Comparison of ENCODE assay signal across 8 cellular contexts in the genomic region with DNA sequence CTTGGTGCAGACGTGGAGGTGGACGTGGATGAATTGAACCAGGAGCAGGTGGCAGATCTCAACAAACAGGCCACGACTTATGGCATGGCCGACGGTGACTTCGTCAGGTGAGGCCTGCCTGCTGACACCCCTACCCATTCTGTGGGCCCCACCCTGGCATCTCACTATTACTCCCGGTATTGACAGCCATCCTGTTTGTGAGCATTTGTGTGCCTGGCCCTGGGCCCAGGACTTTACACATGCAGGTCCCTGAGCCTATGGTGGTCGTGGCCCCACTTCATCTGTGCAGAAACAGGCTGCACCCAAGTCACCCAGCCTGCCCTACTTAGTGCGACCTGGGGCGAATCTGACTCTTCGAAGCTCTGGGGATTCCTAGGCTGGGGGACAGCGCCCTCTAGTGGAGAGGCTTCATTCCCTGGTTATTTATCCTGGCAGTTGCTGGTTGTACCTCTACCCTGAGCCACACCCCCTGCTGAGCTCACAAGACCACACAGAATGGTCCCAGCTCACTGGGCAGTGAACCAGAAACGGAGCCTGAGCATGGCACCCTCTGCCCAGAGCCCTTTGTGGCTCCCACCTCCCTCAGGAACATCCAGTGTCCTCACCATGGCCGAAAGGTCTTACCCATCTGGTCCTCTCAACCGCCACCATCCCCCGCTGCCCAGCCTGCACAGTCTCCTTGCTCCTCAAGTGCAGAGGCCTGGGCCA. TPM values are rescaled to one million over a fixed set of nuclear protein-coding genes. Genes with fewer than 3 reads are reported as not detected.
DNase-seq lines count a peak whose midpoint lies in the region; ATAC-seq, FAIRE-seq and TF ChIP-seq lines count a peak whose summit lies in the region.

No MANE protein-coding gene starts in this region.

- peak; percentile 72 for FAIRE-seq in H1 (lab: Jason Lieb, UNC)

- H2BK120ac ChIP-seq in H1 (replicated peaks; ENCODE audit: low read depth, low read length): no peak overlapping the region

- POLR2A ChIA-PET in H1 (lab: Charles Lee; ENCODE audit: partially characterized antibody): interaction anchor here (0.7 to 2.9 kb wide), 9 partner anchors 9 to 39 kb away, joined by 3 to 13 read pairs (median 3); a partner anchor contains a TSS

- 0 out of 2 replicates have a peak overlapping the region, but pooled peaks have one; percentile 9 for H3K27ac ChIP-seq in H1 (ENCODE audit: low read depth, low read length)

- H3K79me2 ChIP-seq in H1 (ENCODE audit: control insufficient read depth in 1 of 2, insufficient read depth in 2 of 2, low read length in 2 of 2): no peaks in the 10 kb centered on the region

- peak overlapping the region; percentile 30 for H3K27ac Mint-ChIP-seq in Calu3 (ENCODE audit: unreplicated experiment)
- H3K27ac Mint-ChIP-seq in activated CD8-positive, alpha-beta memory T cell treated with anti-CD3 and anti-CD28 coated beads, Interleukin-2, amount 10 ng/mL, durations not matched to agents 7 days and 5 days: peak overlapping the region; percentile 25

- H3K36me3 Mint-ChIP-seq in Calu3 (ENCODE audit: insufficient read depth, unreplicated experiment): peaks cover 69% of the 10 kb centered on the region
- H3K36me3 Mint-ChIP-seq in activated CD8-positive, alpha-beta memory T cell treated with anti-CD3 and anti-CD28 coated beads, Interleukin-2, amount 10 ng/mL, durations not matched to agents 7 days and 5 days: peaks cover 31% of the 10 kb centered on the region

- H4K5ac ChIP-seq in H1 (ENCODE audit: insufficient read length, low read depth, low read length): no peak overlapping the region

- no peak overlapping the region for H2BK5ac ChIP-seq in H1 (ENCODE audit: low read depth, low read length)

- no peak overlapping the region for H4K91ac ChIP-seq in H1 (replicated peaks; ENCODE audit: insufficient read length, low read length)

- no peak overlapping the region for H3K4me2 ChIP-seq in H1 (ENCODE audit: insufficient read depth in 1 of 2, low read depth in 2 of 2, low read length in 2 of 2)

- TF ChIP-seq CTCF in Calu3 (IDR thresholded peaks at IDR 0.05; ENCODE audit: unreplicated experiment) (peak; percentile 97), H1 (IDR thresholded peaks at IDR 0.05; ENCODE audit: control extremely low read depth in 1 of 3, insufficient read depth in 1 of 3, low read depth in 1 of 3, low read length in 3 of 3) (peak; percentile 84 to 95 (median 94))

- no peaks in the 10 kb centered on the region for H3K27me3 Mint-ChIP-seq in Calu3 (ENCODE audit: unreplicated experiment)
- no peaks in the 10 kb centered on the region for H3K27me3 Mint-ChIP-seq in activated CD8-positive, alpha-beta memory T cell treated with anti-CD3 and anti-CD28 coated beads, Interleukin-2, amount 10 ng/mL, durations not matched to agents 7 days and 5 days

- no peak overlapping the region for H3K23ac ChIP-seq in H1 (ENCODE audit: insufficient read length)

- CTCF ChIA-PET in Calu3 (lab: Charles Lee): interaction anchor here (0.6 to 1.4 kb wide), 16 partner anchors 9 to 279 kb away, joined by 3 to 12 read pairs (median 3); a partner anchor contains a TSS
- CTCF ChIA-PET in activated CD8-positive, alpha-beta memory T cell treated with anti-CD3 and anti-CD28 coated beads, Interleukin-2, amount 10 ng/mL, durations not matched to agents 7 days and 5 days (lab: Charles Lee): interaction anchor here (0.6 to 4.3 kb wide), 47 partner anchors 9 to 329 kb away, joined by 3 to 25 read pairs (median 4); a partner anchor contains a TSS
- CTCF ChIA-PET in H1 (lab: Charles Lee; ENCODE audit: partially characterized antibody): interaction anchor here (0.6 to 4.3 kb wide), 42 partner anchors 9 to 1171 kb away, joined by 3 to 85 read pairs (median 4); a partner anchor contains a TSS

- H4K20me1 ChIP-seq in H1 (replicated peaks in 1 of 2; ENCODE audit: control insufficient read depth in 1 of 2, insufficient read depth in 2 of 2, low read length in 2 of 2): peaks cover 10 to 15% of the 10 kb centered on the region in 2 experiments

- no peak overlapping the region; a peak in 1 of 7 replicates for H3K9ac ChIP-seq in H1 (replicated peaks in 1 of 4; ENCODE audit: extremely low read depth in 1 of 4, low read depth in 3 of 4, low read length in 3 of 4)

- no peak overlapping the region for H3K4ac ChIP-seq in H1 (replicated peaks; ENCODE audit: insufficient read length, low read depth, low read length)

- no peaks in the 10 kb centered on the region for H3K9me3 Mint-ChIP-seq in Calu3 (ENCODE audit: low read depth, unreplicated experiment)
- no peaks in the 10 kb centered on the region for H3K9me3 Mint-ChIP-seq in activated CD8-positive, alpha-beta memory T cell treated with anti-CD3 and anti-CD28 coated beads, Interleukin-2, amount 10 ng/mL, durations not matched to agents 7 days and 5 days (ENCODE audit: low read depth)

- no peak overlapping the region for H2AFZ ChIP-seq in H1 (ENCODE audit: low read length)

- H2BK15ac ChIP-seq in H1 (ENCODE audit: low read length): no peak overlapping the region

- no peak overlapping the region for H3K14ac ChIP-seq in H1 (ENCODE audit: insufficient read length)

- peak; percentile 86 to 92 for TF ChIP-seq RAD21 in H1 (IDR thresholded peaks at IDR 0.05 in 1 of 2, conservative IDR thresholded peaks at IDR 0.05 in 1 of 2; ENCODE audit: low read depth in 2 of 2, low read length in 2 of 2)

- H3K23me2 ChIP-seq in H1 (ENCODE audit: low read depth, low read length): peaks cover 2% of the 10 kb centered on the region; the same call in 1 of the 2 replicates

- no peaks in the 10 kb centered on the region for H3K27me3 ChIP-seq in H1 (replicated peaks in 1 of 4; ENCODE audit: control insufficient read depth in 3 of 4, extremely low read depth in 1 of 4, insufficient read depth in 3 of 4, low read length in 3 of 4)

- 76% methylated on average over 16 of the region's 16 CpGs; no CpG with 5 or more reads in 1 of the 2 experiments for WGBS in H1 (ENCODE audit: extremely low coverage in 1 of 2, insufficient coverage in 1 of 2, insufficient read length in 1 of 2, insufficient replicate concordance in 2 of 2, low coverage in 1 of 2, low lambda C conversion rate in 2 of 2, missing lambda C conversion rate in 1 of 2), 2 experiments

- no peak overlapping the region for H3K4me3 ChIP-seq in H1 (ENCODE audit: extremely low read depth in 1 of 4, insufficient read depth in 2 of 4, low read depth in 3 of 4, low read length in 4 of 4)

- H2BK12ac ChIP-seq in H1 (ENCODE audit: low read depth, low read length): no peak overlapping the region

- no peak overlapping the region for H3K56ac ChIP-seq in H1 (replicated peaks; ENCODE audit: insufficient read length, low read depth, low read length)

- H3K4me3 Mint-ChIP-seq in Calu3 (ENCODE audit: low read depth, unreplicated experiment): no peak overlapping the region
- no peak overlapping the region for H3K4me3 Mint-ChIP-seq in activated CD8-positive, alpha-beta memory T cell treated with anti-CD3 and anti-CD28 coated beads, Interleukin-2, amount 10 ng/mL, durations not matched to agents 7 days and 5 days

- H2AK5ac ChIP-seq in H1 (ENCODE audit: low read depth, low read length): no peak overlapping the region

- peaks cover 4% of the 10 kb centered on the region; the same call in 1 of the 2 replicates for H3K79me1 ChIP-seq in H1 (ENCODE audit: low read depth, low read length)

- peaks cover 12 to 70% (median 50%) of the 10 kb centered on the region in 4 experiments; a peak in 7 of 8 replicates for H3K36me3 ChIP-seq in H1 (ENCODE audit: control insufficient read depth in 2 of 4, insufficient read depth in 4 of 4, low read length in 3 of 4)

- peak overlapping the region; percentile 66; the same call in 1 of the 2 replicates for H4K8ac ChIP-seq in H1 (ENCODE audit: extremely low read depth, insufficient read depth, low read length)

- H3K18ac ChIP-seq in H1 (ENCODE audit: extremely low read depth, low read length): peak overlapping the region; percentile 32; the same call in 1 of the 2 replicates

- intact Hi-C loops in Calu3 (cut with micrococcal nuclease; ENCODE audit: unreplicated experiment): no loop called here

- peak; percentile 53 for ATAC-seq in HG03139 (IDR thresholded peaks at IDR 0.05; ENCODE audit: unreplicated experiment)
- ATAC-seq in activated CD8-positive, alpha-beta memory T cell treated with anti-CD3 and anti-CD28 coated beads, Interleukin-2, amount 10 ng/mL, durations not matched to agents 7 days and 5 days: peak; percentile 91
- ATAC-seq in HG02981 (IDR thresholded peaks at IDR 0.05; ENCODE audit: unreplicated experiment): no peak

- no peaks in the 10 kb centered on the region; a peak in 1 of 4 replicates for H3K9me3 ChIP-seq in H1 (ENCODE audit: insufficient read depth in 2 of 2, low read depth in 1 of 2, low read length in 1 of 2)

- no peak for TF ChIP-seq EP300 in H1 (IDR thresholded peaks at IDR 0.05; ENCODE audit: borderline replicate concordance in 1 of 2, low read depth in 2 of 2, low read length in 2 of 2)

- BruUV-seq in Calu3 (replicated peaks; lab: Mats Ljungman, UMichigan): no TSS peak

- no peaks in the 10 kb centered on the region for H3K4me1 Mint-ChIP-seq in Calu3 (ENCODE audit: low read depth, unreplicated experiment)
- no peaks in the 10 kb centered on the region for H3K4me1 Mint-ChIP-seq in activated CD8-positive, alpha-beta memory T cell treated with anti-CD3 and anti-CD28 coated beads, Interleukin-2, amount 10 ng/mL, durations not matched to agents 7 days and 5 days

- H2BK20ac ChIP-seq in H1 (ENCODE audit: low read length): no peak overlapping the region

- TF ChIP-seq POLR2A in H1 (IDR thresholded peaks at IDR 0.05; ENCODE audit: control extremely low read depth in 1 of 2, low read depth in 2 of 2, low read length in 2 of 2): no peak

- DNase-seq in Calu3 (peak; percentile 89), NOMO-1 treated with DMSO at 0.1 percent for 48 hours (lab: John Stamatoyannopoulos, UW; ENCODE audit: unreplicated experiment) (peak; percentile 68), H1 (ENCODE audit: low read depth in 1 of 2, low spot score in 2 of 2) (peak in 1 of 2 experiments; percentile 98), midbrain (lab: John Stamatoyannopoulos, UW) (peak; percentile 86)
- peak; percentile 88 for DNase-seq in activated CD8-positive, alpha-beta memory T cell treated with anti-CD3 and anti-CD28 coated beads, Interleukin-2, amount 10 ng/mL, durations not matched to agents 7 days and 5 days
- peak; percentile 70 for DNase-seq in stimulated activated CD8-positive, alpha-beta memory T cell treated with anti-CD3 and anti-CD28 coated beads, Interleukin-4, amount 100 ng/mL, for 24 hours (ENCODE audit: low read depth)

- peaks cover 0 to 4% (median 1%) of the 10 kb centered on the region in 4 experiments; a peak in 4 of 7 replicates for H3K4me1 ChIP-seq in H1 (replicated peaks in 1 of 4; ENCODE audit: control insufficient read depth in 3 of 4, insufficient read depth in 4 of 4, low read length in 3 of 4)

RNA-seq across cellular contexts. Expression of a gene that starts 16.9 kb away (rescaled TPM):
- 5.3 and 6.3 TPM in 2 replicates for total RNA-seq in Calu3 (2022)
- 1 to 10 TPM; 5.3 to 9.5 TPM for total RNA-seq in activated CD8-positive, alpha-beta memory T cell treated with anti-CD3 and anti-CD28 coated beads, Interleukin-2, amount 10 ng/mL, durations not matched to agents 7 days and 5 days
- 6.8 and 7.5 TPM in 2 replicates for total RNA-seq in H1 (2021; fragmentation: NEBNext Ultra II Directional; extraction: Animal tissue kit (Norgen Biotek cat#: 25700))
- polyA plus RNA-seq in H1 (2011; rRNA removed): 2.7 and 6.4 TPM in 2 replicates
- 2.3 TPM for polyA plus RNA-seq in H1 (2011; cell fraction: cytosol; rRNA removed)
- 6.4 TPM for polyA plus RNA-seq in H1 (2011; cell fraction: nucleus; rRNA removed)
- polyA plus RNA-seq in H1 (2012, experiment 1 of 2): 3.2 to 8.2 TPM (median 7.6 TPM) in 4 replicates
- polyA plus RNA-seq in H1 (2012, experiment 2 of 2): 7.1 TPM
- 6.4 TPM for polyA plus RNA-seq in H1 (2013, experiment 1 of 2)
- polyA plus RNA-seq in H1 (2013, experiment 2 of 2): 6.2 TPM
- polyA minus RNA-seq in H1 (2011; rRNA and poly(A)+ RNA removed): 1.1 TPM in 2 replicates
- polyA minus RNA-seq in H1 (2011; cell fraction: cytosol; rRNA and poly(A)+ RNA removed): 7.6 TPM
- 8.8 TPM for polyA minus RNA-seq in H1 (2011; cell fraction: nucleus; rRNA and poly(A)+ RNA removed)

RNA-seq across cellular contexts. Expression of a gene that starts 19.6 kb away (rescaled TPM):
- total RNA-seq in Calu3 (2022): 36.0 and 42.0 TPM in 2 replicates
- total RNA-seq in activated CD8-positive, alpha-beta memory T cell treated with anti-CD3 and anti-CD28 coated beads, Interleukin-2, amount 10 ng/mL, durations not matched to agents 7 days and 5 days: 10 to 100 TPM; 26.2 to 34.4 TPM
- 48.0 and 48.5 TPM in 2 replicates for total RNA-seq in H1 (2021; fragmentation: NEBNext Ultra II Directional; extraction: Animal tissue kit (Norgen Biotek cat#: 25700))
- 91.6 and 113 TPM in 2 replicates for polyA plus RNA-seq in H1 (2011; rRNA removed)
- 68.0 TPM for polyA plus RNA-seq in H1 (2011; cell fraction: cytosol; rRNA removed)
- polyA plus RNA-seq in H1 (2011; cell fraction: nucleus; rRNA removed): 71.1 TPM
- 40.4 to 54.4 TPM (median 47.9 TPM) in 4 replicates for polyA plus RNA-seq in H1 (2012, experiment 1 of 2)
- 86.0 TPM for polyA plus RNA-seq in H1 (2012, experiment 2 of 2)
- 32.3 TPM for polyA plus RNA-seq in H1 (2013, experiment 1 of 2)
- polyA plus RNA-seq in H1 (2013, experiment 2 of 2): 33.2 TPM
- polyA minus RNA-seq in H1 (2011; rRNA and poly(A)+ RNA removed): 18.7 and 22.3 TPM in 2 replicates
- polyA minus RNA-seq in H1 (2011; cell fraction: cytosol; rRNA and poly(A)+ RNA removed): 29.5 TPM
- 26.8 TPM for polyA minus RNA-seq in H1 (2011; cell fraction: nucleus; rRNA and poly(A)+ RNA removed)

RNA-seq across cellular contexts. Expression of a gene that starts 20.6 kb away (rescaled TPM):
- total RNA-seq in Calu3 (2022): 115 and 126 TPM in 2 replicates
- 100 to 1,000 TPM; 114 to 121 TPM for total RNA-seq in activated CD8-positive, alpha-beta memory T cell treated with anti-CD3 and anti-CD28 coated beads, Interleukin-2, amount 10 ng/mL, durations not matched to agents 7 days and 5 days
- total RNA-seq in H1 (2021; fragmentation: NEBNext Ultra II Directional; extraction: Animal tissue kit (Norgen Biotek cat#: 25700)): 63.4 and 71.7 TPM in 2 replicates
- polyA plus RNA-seq in H1 (2011; rRNA removed): 22.3 and 25.8 TPM in 2 replicates
- polyA plus RNA-seq in H1 (2011; cell fraction: cytosol; rRNA removed): 30.1 TPM
- 143 TPM for polyA plus RNA-seq in H1 (2011; cell fraction: nucleus; rRNA removed)
- polyA plus RNA-seq in H1 (2012, experiment 1 of 2): 60.4 to 106 TPM (median 89.9 TPM) in 4 replicates
- 21.3 TPM for polyA plus RNA-seq in H1 (2012, experiment 2 of 2)
- 35.8 TPM for polyA plus RNA-seq in H1 (2013, experiment 1 of 2)
- 31.6 TPM for polyA plus RNA-seq in H1 (2013, experiment 2 of 2)
- 16.3 and 26.5 TPM in 2 replicates for polyA minus RNA-seq in H1 (2011; rRNA and poly(A)+ RNA removed)
- 14.7 TPM for polyA minus RNA-seq in H1 (2011; cell fraction: cytosol; rRNA and poly(A)+ RNA removed)
- polyA minus RNA-seq in H1 (2011; cell fraction: nucleus; rRNA and poly(A)+ RNA removed): 41.7 TPM

RNA-seq across cellular contexts. Expression of a gene that starts 33.6 kb away (rescaled TPM):
- total RNA-seq in Calu3 (2022): 45.7 and 59.7 TPM in 2 replicates
- 10 to 100 TPM; 18.7 to 30.0 TPM for total RNA-seq in activated CD8-positive, alpha-beta memory T cell treated with anti-CD3 and anti-CD28 coated beads, Interleukin-2, amount 10 ng/mL, durations not matched to agents 7 days and 5 days
- total RNA-seq in H1 (2021; fragmentation: NEBNext Ultra II Directional; extraction: Animal tissue kit (Norgen Biotek cat#: 25700)): 25.7 and 27.0 TPM in 2 replicates
- polyA plus RNA-seq in H1 (2011; rRNA removed): 14.6 and 22.5 TPM in 2 replicates
- 23.0 TPM for polyA plus RNA-seq in H1 (2011; cell fraction: cytosol; rRNA removed)
- polyA plus RNA-seq in H1 (2011; cell fraction: nucleus; rRNA removed): 71.7 TPM
- 22.9 to 30.5 TPM (median 24.6 TPM) in 4 replicates for polyA plus RNA-seq in H1 (2012, experiment 1 of 2)
- 16.5 TPM for polyA plus RNA-seq in H1 (2012, experiment 2 of 2)
- 12.6 TPM for polyA plus RNA-seq in H1 (2013, experiment 1 of 2)
- 11.6 TPM for polyA plus RNA-seq in H1 (2013, experiment 2 of 2)
- polyA minus RNA-seq in H1 (2011; rRNA and poly(A)+ RNA removed): 7.8 and 11.9 TPM in 2 replicates
- polyA minus RNA-seq in H1 (2011; cell fraction: cytosol; rRNA and poly(A)+ RNA removed): 16.8 TPM
- 25.7 TPM for polyA minus RNA-seq in H1 (2011; cell fraction: nucleus; rRNA and poly(A)+ RNA removed)

RNA-seq across cellular contexts. Expression of a gene that starts 58.1 kb away (rescaled TPM):
- total RNA-seq in Calu3 (2022): 37.9 and 44.5 TPM in 2 replicates
- 10 to 100 TPM; 22.4 to 58.8 TPM for total RNA-seq in activated CD8-positive, alpha-beta memory T cell treated with anti-CD3 and anti-CD28 coated beads, Interleukin-2, amount 10 ng/mL, durations not matched to agents 7 days and 5 days
- 12.5 and 13.1 TPM in 2 replicates for total RNA-seq in H1 (2021; fragmentation: NEBNext Ultra II Directional; extraction: Animal tissue kit (Norgen Biotek cat#: 25700))
- polyA plus RNA-seq in H1 (2011; rRNA removed): 10.0 and 12.6 TPM in 2 replicates
- polyA plus RNA-seq in H1 (2011; cell fraction: cytosol; rRNA removed): 9.7 TPM
- polyA plus RNA-seq in H1 (2011; cell fraction: nucleus; rRNA removed): 13.6 TPM
- polyA plus RNA-seq in H1 (2012, experiment 1 of 2): 8.9 to 13.6 TPM (median 12.7 TPM) in 4 replicates
- 10.1 TPM for polyA plus RNA-seq in H1 (2012, experiment 2 of 2)
- polyA plus RNA-seq in H1 (2013, experiment 1 of 2): 7.2 TPM
- polyA plus RNA-seq in H1 (2013, experiment 2 of 2): 6.2 TPM
- polyA minus RNA-seq in H1 (2011; rRNA and poly(A)+ RNA removed): 3.8 and 6.1 TPM in 2 replicates
- 9.6 TPM for polyA minus RNA-seq in H1 (2011; cell fraction: cytosol; rRNA and poly(A)+ RNA removed)
- polyA minus RNA-seq in H1 (2011; cell fraction: nucleus; rRNA and poly(A)+ RNA removed): 5.9 TPM
